In genomic region chr13:58946274-58946673, GRCh38 we compare ENCODE assay signal across 24 cellular contexts.
"Had no signal": no experiment of that assay in that cellular context is flagged by ENCODE, and none has a peak within 500 bp of the region (broad histone marks: within the 10 kb centered on the region; RNA-seq: fewer than 3 reads in every experiment).

No MANE protein-coding gene starts in this region.

- H3K4me3 ChIP-seq: breast epithelium, esophagus muscularis mucosa, heart left ventricle, right atrium auricular region, smooth muscle cell, stomach, thyroid gland, upper lobe of left lung, vagina had no signal

- ATAC-seq: activated CD8-positive, alpha-beta T cell treated with anti-CD3 and anti-CD28 coated beads for 36 hours; activated T-cell treated with anti-CD3 and anti-CD28 coated beads, Interleukin-2, amount 50 U/mL, for 4 hours; foreskin keratinocyte; heart left ventricle; natural killer cell treated with Interleukin-12 subunit alpha and Interleukin-12 subunit beta and Interleukin-15 and Interleukin-18, amount 100 ng/mL, for 72 hours; stimulated activated memory B cell treated with anti-CD40 and anti-IgM and Interleukin-4, amounts not matched to agents 10 μg/mL and 1 μg/mL and 100 μg/mL, for 72 hours had no signal

- H3K27me3 ChIP-seq: breast epithelium, esophagus muscularis mucosa, foreskin keratinocyte, heart left ventricle, right atrium auricular region, stomach, thyroid gland, upper lobe of left lung, vagina had no signal

- H3K27ac ChIP-seq: breast epithelium, esophagus muscularis mucosa, foreskin keratinocyte, heart left ventricle, right atrium auricular region, stomach, thyroid gland, upper lobe of left lung, vagina had no signal

- H3K4me2 ChIP-seq: smooth muscle cell had no signal

- H3K9me3 ChIP-seq: thyroid gland, vagina had no signal

- DNase-seq: activated B cell treated with CpG ODN at 0.5 μM for 24 hours; activated CD4-positive, alpha-beta T cell treated with anti-CD3 and anti-CD28 coated beads, Interleukin-2, amount 50 U/mL, for 1 hour; activated CD8-positive, alpha-beta T cell treated with anti-CD3 and anti-CD28 coated beads for 36 hours; activated T-cell treated with anti-CD3 and anti-CD28 coated beads, Interleukin-2, amount 50 U/mL, for 4 hours; anterior cingulate cortex; central memory CD4-positive, alpha-beta T cell; dermis blood vessel endothelial cell; effector CD4-positive, alpha-beta T cell; foreskin keratinocyte; heart left ventricle; stimulated activated CD4-positive, alpha-beta T cell treated with anti-CD3 and anti-CD28 coated beads, Interleukin-1b, Interleukin-23, amount 100 ng/mL, for 48 hours; stimulated activated CD4-positive, alpha-beta T cell treated with anti-CD3 and anti-CD28 coated beads, Interleukin-4, amount 100 ng/mL, for 4 hours; stimulated activated CD8-positive, alpha-beta memory T cell treated with anti-CD3 and anti-CD28 coated beads, Interleukin-4, amount 100 ng/mL, for 48 hours; stomach; T-helper 2 cell; thyroid gland; upper lobe of left lung had no signal

- H3K36me3 ChIP-seq: breast epithelium, esophagus muscularis mucosa, heart left ventricle, right atrium auricular region, stomach, thyroid gland, upper lobe of left lung, vagina had no signal

- H3K4me1 ChIP-seq: breast epithelium, esophagus muscularis mucosa, foreskin keratinocyte, heart left ventricle, right atrium auricular region, stomach, thyroid gland, upper lobe of left lung, vagina had no signal
